1 cellular context compared by ENCODE assay signal in the genomic region with DNA sequence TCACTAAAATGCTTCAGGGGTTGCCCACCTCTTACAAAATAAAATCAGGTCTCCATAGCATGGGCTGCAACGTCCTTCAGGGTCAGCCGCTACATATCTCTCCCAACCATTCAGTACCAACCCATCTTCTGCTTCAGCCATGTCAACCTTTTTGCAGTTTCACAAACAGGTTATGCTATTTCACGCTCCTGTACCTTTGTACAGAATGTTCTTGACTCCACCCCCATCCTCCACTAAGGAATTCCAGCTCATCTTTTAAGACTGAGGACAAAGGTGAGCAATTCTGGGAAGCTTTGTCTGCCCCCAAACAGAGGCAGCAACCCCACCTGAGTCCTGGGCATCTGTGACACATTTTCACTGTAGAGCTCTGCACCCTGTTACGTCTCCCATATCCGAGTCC.
TF ChIP-seq lines count a peak whose summit lies in the region.

No MANE protein-coding gene starts in this region.

TF ChIP-seq in HepG2, 621 proteins besides CTCF, POLR2A, EP300 and RAD21 (continued from another document):
- TF ChIP-seq, protein P1, sequence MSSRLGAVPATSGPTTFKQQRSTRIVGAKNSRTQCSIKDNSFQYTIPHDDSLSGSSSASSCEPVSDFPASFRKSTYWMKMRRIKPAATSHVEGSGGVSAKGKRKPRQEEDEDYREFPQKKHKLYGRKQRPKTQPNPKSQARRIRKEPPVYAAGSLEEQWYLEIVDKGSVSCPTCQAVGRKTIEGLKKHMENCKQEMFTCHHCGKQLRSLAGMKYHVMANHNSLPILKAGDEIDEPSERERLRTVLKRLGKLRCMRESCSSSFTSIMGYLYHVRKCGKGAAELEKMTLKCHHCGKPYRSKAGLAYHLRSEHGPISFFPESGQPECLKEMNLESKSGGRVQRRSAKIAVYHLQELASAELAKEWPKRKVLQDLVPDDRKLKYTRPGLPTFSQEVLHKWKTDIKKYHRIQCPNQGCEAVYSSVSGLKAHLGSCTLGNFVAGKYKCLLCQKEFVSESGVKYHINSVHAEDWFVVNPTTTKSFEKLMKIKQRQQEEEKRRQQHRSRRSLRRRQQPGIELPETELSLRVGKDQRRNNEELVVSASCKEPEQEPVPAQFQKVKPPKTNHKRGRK (CRISPR knock-in tag; IDR thresholded peaks at IDR 0.05), result 0 out of 2 replicates have a peak, but pooled peaks have one; percentile 17
- TF ChIP-seq, protein P2, sequence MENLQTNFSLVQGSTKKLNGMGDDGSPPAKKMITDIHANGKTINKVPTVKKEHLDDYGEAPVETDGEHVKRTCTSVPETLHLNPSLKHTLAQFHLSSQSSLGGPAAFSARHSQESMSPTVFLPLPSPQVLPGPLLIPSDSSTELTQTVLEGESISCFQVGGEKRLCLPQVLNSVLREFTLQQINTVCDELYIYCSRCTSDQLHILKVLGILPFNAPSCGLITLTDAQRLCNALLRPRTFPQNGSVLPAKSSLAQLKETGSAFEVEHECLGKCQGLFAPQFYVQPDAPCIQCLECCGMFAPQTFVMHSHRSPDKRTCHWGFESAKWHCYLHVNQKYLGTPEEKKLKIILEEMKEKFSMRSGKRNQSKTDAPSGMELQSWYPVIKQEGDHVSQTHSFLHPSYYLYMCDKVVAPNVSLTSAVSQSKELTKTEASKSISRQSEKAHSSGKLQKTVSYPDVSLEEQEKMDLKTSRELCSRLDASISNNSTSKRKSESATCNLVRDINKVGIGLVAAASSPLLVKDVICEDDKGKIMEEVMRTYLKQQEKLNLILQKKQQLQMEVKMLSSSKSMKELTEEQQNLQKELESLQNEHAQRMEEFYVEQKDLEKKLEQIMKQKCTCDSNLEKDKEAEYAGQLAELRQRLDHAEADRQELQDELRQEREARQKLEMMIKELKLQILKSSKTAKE (CRISPR knock-in tag; IDR thresholded peaks at IDR 0.05; ENCODE audit: borderline replicate concordance), result peak; percentile 36; the same call in 1 of the 2 replicates
- TF ChIP-seq, protein P3, sequence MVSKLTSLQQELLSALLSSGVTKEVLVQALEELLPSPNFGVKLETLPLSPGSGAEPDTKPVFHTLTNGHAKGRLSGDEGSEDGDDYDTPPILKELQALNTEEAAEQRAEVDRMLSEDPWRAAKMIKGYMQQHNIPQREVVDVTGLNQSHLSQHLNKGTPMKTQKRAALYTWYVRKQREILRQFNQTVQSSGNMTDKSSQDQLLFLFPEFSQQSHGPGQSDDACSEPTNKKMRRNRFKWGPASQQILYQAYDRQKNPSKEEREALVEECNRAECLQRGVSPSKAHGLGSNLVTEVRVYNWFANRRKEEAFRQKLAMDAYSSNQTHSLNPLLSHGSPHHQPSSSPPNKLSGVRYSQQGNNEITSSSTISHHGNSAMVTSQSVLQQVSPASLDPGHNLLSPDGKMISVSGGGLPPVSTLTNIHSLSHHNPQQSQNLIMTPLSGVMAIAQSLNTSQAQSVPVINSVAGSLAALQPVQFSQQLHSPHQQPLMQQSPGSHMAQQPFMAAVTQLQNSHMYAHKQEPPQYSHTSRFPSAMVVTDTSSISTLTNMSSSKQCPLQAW (CRISPR knock-in tag; IDR thresholded peaks at IDR 0.05), result 0 out of 2 replicates have a peak, but pooled peaks have one; percentile 42
- 0 out of 2 replicates have a peak, but pooled peaks have one; percentile 24 for TF ChIP-seq ERF (CRISPR knock-in tag; IDR thresholded peaks at IDR 0.05)
- TF ChIP-seq TSC22D2 (CRISPR knock-in tag; IDR thresholded peaks at IDR 0.05; ENCODE audit: borderline replicate concordance), result 0 out of 2 replicates have a peak, but pooled peaks have one; percentile 23
- TF ChIP-seq RXRB (CRISPR knock-in tag; IDR thresholded peaks at IDR 0.05; ENCODE audit: borderline replicate concordance), result no peak
- no peak for TF ChIP-seq ZNF552 (CRISPR knock-in tag; IDR thresholded peaks at IDR 0.05; ENCODE audit: borderline replicate concordance)
- no peak for TF ChIP-seq MZF1 (CRISPR knock-in tag; IDR thresholded peaks at IDR 0.05; ENCODE audit: borderline replicate concordance)
- no peak for TF ChIP-seq NFATC3 (CRISPR knock-in tag; IDR thresholded peaks at IDR 0.05)
- TF ChIP-seq, protein P4, sequence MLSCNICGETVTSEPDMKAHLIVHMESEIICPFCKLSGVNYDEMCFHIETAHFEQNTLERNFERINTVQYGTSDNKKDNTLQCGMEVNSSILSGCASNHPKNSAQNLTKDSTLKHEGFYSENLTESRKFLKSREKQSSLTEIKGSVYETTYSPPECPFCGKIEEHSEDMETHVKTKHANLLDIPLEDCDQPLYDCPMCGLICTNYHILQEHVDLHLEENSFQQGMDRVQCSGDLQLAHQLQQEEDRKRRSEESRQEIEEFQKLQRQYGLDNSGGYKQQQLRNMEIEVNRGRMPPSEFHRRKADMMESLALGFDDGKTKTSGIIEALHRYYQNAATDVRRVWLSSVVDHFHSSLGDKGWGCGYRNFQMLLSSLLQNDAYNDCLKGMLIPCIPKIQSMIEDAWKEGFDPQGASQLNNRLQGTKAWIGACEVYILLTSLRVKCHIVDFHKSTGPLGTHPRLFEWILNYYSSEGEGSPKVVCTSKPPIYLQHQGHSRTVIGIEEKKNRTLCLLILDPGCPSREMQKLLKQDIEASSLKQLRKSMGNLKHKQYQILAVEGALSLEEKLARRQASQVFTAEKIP (CRISPR knock-in tag; IDR thresholded peaks at IDR 0.05; ENCODE audit: borderline replicate concordance), result no peak
